1 cellular context compared by ENCODE assay signal in genomic region chr5:115544371-115545064, GRCh38.
A peak's percentile ranks its signal among the peaks of the same experiment; 100 is the strongest.
TF ChIP-seq lines count a peak whose summit lies in the region.

A gene with protein sequence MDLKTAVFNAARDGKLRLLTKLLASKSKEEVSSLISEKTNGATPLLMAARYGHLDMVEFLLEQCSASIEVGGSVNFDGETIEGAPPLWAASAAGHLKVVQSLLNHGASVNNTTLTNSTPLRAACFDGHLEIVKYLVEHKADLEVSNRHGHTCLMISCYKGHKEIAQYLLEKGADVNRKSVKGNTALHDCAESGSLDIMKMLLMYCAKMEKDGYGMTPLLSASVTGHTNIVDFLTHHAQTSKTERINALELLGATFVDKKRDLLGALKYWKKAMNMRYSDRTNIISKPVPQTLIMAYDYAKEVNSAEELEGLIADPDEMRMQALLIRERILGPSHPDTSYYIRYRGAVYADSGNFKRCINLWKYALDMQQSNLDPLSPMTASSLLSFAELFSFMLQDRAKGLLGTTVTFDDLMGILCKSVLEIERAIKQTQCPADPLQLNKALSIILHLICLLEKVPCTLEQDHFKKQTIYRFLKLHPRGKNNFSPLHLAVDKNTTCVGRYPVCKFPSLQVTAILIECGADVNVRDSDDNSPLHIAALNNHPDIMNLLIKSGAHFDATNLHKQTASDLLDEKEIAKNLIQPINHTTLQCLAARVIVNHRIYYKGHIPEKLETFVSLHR (minus strand): TSS chr5:115544775. CDS start chr5:115543493, 1,282 bp downstream.

TF ChIP-seq in HepG2, 621 proteins besides CTCF, POLR2A, EP300 and RAD21 (continued from another document and continues in another):
- TF ChIP-seq, protein P1, sequence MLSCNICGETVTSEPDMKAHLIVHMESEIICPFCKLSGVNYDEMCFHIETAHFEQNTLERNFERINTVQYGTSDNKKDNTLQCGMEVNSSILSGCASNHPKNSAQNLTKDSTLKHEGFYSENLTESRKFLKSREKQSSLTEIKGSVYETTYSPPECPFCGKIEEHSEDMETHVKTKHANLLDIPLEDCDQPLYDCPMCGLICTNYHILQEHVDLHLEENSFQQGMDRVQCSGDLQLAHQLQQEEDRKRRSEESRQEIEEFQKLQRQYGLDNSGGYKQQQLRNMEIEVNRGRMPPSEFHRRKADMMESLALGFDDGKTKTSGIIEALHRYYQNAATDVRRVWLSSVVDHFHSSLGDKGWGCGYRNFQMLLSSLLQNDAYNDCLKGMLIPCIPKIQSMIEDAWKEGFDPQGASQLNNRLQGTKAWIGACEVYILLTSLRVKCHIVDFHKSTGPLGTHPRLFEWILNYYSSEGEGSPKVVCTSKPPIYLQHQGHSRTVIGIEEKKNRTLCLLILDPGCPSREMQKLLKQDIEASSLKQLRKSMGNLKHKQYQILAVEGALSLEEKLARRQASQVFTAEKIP (CRISPR knock-in tag; IDR thresholded peaks at IDR 0.05; ENCODE audit: borderline replicate concordance): no peak
- TF ChIP-seq NFYC (CRISPR knock-in tag; IDR thresholded peaks at IDR 0.05) (peak; percentile 68), ADNP (CRISPR knock-in tag; IDR thresholded peaks at IDR 0.05) (no peak), MXD4 (CRISPR knock-in tag; IDR thresholded peaks at IDR 0.05) (peak; percentile 55), CAMTA2 (CRISPR knock-in tag; IDR thresholded peaks at IDR 0.05; ENCODE audit: borderline replicate concordance) (0 out of 2 replicates have a peak, but pooled peaks have one; percentile 70), NFKBIZ (CRISPR knock-in tag; IDR thresholded peaks at IDR 0.05) (0 out of 2 replicates have a peak, but pooled peaks have one; percentile 9), SRY (CRISPR knock-in tag; IDR thresholded peaks at IDR 0.05) (peak; percentile 92), TCF7 (IDR thresholded peaks at IDR 0.05; ENCODE audit: low read depth) (no peak), CENPX (CRISPR knock-in tag; IDR thresholded peaks at IDR 0.05) (no peak), GTF3A (CRISPR knock-in tag; conservative IDR thresholded peaks at IDR 0.05) (0 out of 2 replicates have a peak, but pooled peaks have one; percentile 17), RFX1 (IDR thresholded peaks at IDR 0.05) (no peak), RFXANK (CRISPR knock-in tag; IDR thresholded peaks at IDR 0.05) (no peak), HMG20A (CRISPR knock-in tag; IDR thresholded peaks at IDR 0.05; ENCODE audit: borderline replicate concordance) (no peak), JDP2 (CRISPR knock-in tag; IDR thresholded peaks at IDR 0.05; ENCODE audit: borderline replicate concordance) (no peak; the same call in 1 of the 2 replicates), ZNF225 (CRISPR knock-in tag; IDR thresholded peaks at IDR 0.05) (peak; percentile 65; the same call in 1 of the 2 replicates), BCL3 (CRISPR knock-in tag; IDR thresholded peaks at IDR 0.05) (peak; percentile 85), MEIS1 (CRISPR knock-in tag; IDR thresholded peaks at IDR 0.05; ENCODE audit: borderline replicate concordance) (peak; percentile 60; the same call in 1 of the 2 replicates), NCOA5 (CRISPR knock-in tag; IDR thresholded peaks at IDR 0.05) (no peak), ZBTB3 (CRISPR knock-in tag; IDR thresholded peaks at IDR 0.05; ENCODE audit: borderline replicate concordance, low read depth) (peak; percentile 44), SP1 (IDR thresholded peaks at IDR 0.05) (no peak), SP1 (CRISPR knock-in tag; IDR thresholded peaks at IDR 0.05) (peak; percentile 53), TBL1XR1 (IDR thresholded peaks at IDR 0.05; ENCODE audit: borderline replicate concordance, low read length, partially characterized antibody) (no peak), ZNF792 (CRISPR knock-in tag; IDR thresholded peaks at IDR 0.05) (peak; percentile 88), ZNF580 (CRISPR knock-in tag; IDR thresholded peaks at IDR 0.05; ENCODE audit: borderline replicate concordance, low read depth) (peak; percentile 88), ZNF800 (CRISPR knock-in tag; IDR thresholded peaks at IDR 0.05) (no peak), TCF12 (IDR thresholded peaks at IDR 0.05) (no peak), TCF12 (CRISPR knock-in tag; IDR thresholded peaks at IDR 0.05) (0 out of 2 replicates have a peak, but pooled peaks have one; percentile 50), ZNF17 (CRISPR knock-in tag; IDR thresholded peaks at IDR 0.05) (no peak), ZNF274 (CRISPR knock-in tag; IDR thresholded peaks at IDR 0.05) (peak; percentile 94), ZFP91 (CRISPR knock-in tag; IDR thresholded peaks at IDR 0.05; ENCODE audit: borderline replicate concordance) (peak; percentile 80; the same call in 1 of the 2 replicates), ZHX2 (IDR thresholded peaks at IDR 0.05; ENCODE audit: low read depth) (peak; percentile 35; the same call in 1 of the 2 replicates), ZHX2 (CRISPR knock-in tag; IDR thresholded peaks at IDR 0.05; ENCODE audit: borderline replicate concordance) (no peak), SATB2 (CRISPR knock-in tag; IDR thresholded peaks at IDR 0.05) (no peak)
- TF ChIP-seq, protein P2, sequence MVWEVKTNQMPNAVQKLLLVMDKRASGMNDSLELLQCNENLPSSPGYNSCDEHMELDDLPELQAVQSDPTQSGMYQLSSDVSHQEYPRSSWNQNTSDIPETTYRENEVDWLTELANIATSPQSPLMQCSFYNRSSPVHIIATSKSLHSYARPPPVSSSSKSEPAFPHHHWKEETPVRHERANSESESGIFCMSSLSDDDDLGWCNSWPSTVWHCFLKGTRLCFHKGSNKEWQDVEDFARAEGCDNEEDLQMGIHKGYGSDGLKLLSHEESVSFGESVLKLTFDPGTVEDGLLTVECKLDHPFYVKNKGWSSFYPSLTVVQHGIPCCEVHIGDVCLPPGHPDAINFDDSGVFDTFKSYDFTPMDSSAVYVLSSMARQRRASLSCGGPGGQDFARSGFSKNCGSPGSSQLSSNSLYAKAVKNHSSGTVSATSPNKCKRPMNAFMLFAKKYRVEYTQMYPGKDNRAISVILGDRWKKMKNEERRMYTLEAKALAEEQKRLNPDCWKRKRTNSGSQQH (CRISPR knock-in tag; IDR thresholded peaks at IDR 0.05; ENCODE audit: low read depth): peak; percentile 94
- TF ChIP-seq, protein P3, sequence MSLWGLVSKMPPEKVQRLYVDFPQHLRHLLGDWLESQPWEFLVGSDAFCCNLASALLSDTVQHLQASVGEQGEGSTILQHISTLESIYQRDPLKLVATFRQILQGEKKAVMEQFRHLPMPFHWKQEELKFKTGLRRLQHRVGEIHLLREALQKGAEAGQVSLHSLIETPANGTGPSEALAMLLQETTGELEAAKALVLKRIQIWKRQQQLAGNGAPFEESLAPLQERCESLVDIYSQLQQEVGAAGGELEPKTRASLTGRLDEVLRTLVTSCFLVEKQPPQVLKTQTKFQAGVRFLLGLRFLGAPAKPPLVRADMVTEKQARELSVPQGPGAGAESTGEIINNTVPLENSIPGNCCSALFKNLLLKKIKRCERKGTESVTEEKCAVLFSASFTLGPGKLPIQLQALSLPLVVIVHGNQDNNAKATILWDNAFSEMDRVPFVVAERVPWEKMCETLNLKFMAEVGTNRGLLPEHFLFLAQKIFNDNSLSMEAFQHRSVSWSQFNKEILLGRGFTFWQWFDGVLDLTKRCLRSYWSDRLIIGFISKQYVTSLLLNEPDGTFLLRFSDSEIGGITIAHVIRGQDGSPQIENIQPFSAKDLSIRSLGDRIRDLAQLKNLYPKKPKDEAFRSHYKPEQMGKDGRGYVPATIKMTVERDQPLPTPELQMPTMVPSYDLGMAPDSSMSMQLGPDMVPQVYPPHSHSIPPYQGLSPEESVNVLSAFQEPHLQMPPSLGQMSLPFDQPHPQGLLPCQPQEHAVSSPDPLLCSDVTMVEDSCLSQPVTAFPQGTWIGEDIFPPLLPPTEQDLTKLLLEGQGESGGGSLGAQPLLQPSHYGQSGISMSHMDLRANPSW (CRISPR knock-in tag; IDR thresholded peaks at IDR 0.05; ENCODE audit: borderline replicate concordance): no peak
- TF ChIP-seq, protein P4, sequence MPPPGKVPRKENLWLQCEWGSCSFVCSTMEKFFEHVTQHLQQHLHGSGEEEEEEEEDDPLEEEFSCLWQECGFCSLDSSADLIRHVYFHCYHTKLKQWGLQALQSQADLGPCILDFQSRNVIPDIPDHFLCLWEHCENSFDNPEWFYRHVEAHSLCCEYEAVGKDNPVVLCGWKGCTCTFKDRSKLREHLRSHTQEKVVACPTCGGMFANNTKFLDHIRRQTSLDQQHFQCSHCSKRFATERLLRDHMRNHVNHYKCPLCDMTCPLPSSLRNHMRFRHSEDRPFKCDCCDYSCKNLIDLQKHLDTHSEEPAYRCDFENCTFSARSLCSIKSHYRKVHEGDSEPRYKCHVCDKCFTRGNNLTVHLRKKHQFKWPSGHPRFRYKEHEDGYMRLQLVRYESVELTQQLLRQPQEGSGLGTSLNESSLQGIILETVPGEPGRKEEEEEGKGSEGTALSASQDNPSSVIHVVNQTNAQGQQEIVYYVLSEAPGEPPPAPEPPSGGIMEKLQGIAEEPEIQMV (CRISPR knock-in tag; IDR thresholded peaks at IDR 0.05; ENCODE audit: low read depth): peak; percentile 58; the same call in 1 of the 2 replicates
- TF ChIP-seq, protein P5, sequence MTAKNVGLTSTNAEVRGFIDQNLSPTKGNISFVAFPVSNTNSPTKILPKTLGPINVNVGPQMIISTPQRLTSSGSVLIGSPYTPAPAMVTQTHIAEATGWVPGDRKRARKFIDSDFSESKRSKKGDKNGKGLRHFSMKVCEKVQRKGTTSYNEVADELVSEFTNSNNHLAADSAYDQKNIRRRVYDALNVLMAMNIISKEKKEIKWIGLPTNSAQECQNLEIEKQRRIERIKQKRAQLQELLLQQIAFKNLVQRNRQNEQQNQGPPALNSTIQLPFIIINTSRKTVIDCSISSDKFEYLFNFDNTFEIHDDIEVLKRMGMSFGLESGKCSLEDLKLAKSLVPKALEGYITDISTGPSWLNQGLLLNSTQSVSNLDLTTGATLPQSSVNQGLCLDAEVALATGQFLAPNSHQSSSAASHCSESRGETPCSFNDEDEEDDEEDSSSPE (CRISPR knock-in tag; IDR thresholded peaks at IDR 0.05): peak; percentile 73
